ENCODE assay signal across 28 cellular contexts in genomic region chr9:98302938-98303337, GRCh38.
"Had no signal": no experiment of that assay in that cellular context is flagged by ENCODE, and none has a peak within 500 bp of the region (broad histone marks: within the 10 kb centered on the region; RNA-seq: fewer than 3 reads in every experiment).

No MANE protein-coding gene starts in this region.

- H3K36me3 ChIP-seq: cardiac muscle cell had no signal

- H3K4me3 Mint-ChIP-seq: activated CD4-positive, alpha-beta T cell treated with anti-CD3 and anti-CD28 coated beads, Interleukin-2, amount 10 ng/mL, durations not matched to agents 24 days and 14 days; activated CD8-positive, alpha-beta T cell treated with anti-CD3 and anti-CD28 coated beads for 36 hours; activated naive CD8-positive, alpha-beta T cell treated with anti-CD3 and anti-CD28 coated beads for 36 hours; activated T-cell treated with anti-CD3 and anti-CD28 coated beads, Interleukin-2, amount 50 U/mL, for 72 hours; activated T-helper 17 cell treated with anti-CD3 and anti-CD28 coated beads, Interleukin-2, amount 50 U/mL, for 72 hours; central memory CD8-positive, alpha-beta T cell had no signal

- H3K27ac ChIP-seq: cardiac muscle cell had no signal

- H3K4me1 Mint-ChIP-seq: activated CD4-positive, alpha-beta T cell treated with anti-CD3 and anti-CD28 coated beads, Interleukin-2, amount 10 ng/mL, durations not matched to agents 24 days and 14 days; activated naive CD8-positive, alpha-beta T cell treated with anti-CD3 and anti-CD28 coated beads for 36 hours; activated T-helper 17 cell treated with anti-CD3 and anti-CD28 coated beads, Interleukin-2, amount 50 U/mL, for 72 hours; central memory CD8-positive, alpha-beta T cell had no signal

- ATAC-seq: activated CD8-positive, alpha-beta T cell treated with anti-CD3 and anti-CD28 coated beads for 36 hours; activated T-cell treated with anti-CD3 and anti-CD28 coated beads, Interleukin-2, amount 50 U/mL, for 72 hours; activated T-helper 17 cell treated with anti-CD3 and anti-CD28 coated beads, Interleukin-2, amount 50 U/mL, for 72 hours; Panc1 had no signal

- H3K4me3 ChIP-seq: cardiac muscle cell had no signal

- DNase-seq: activated CD4-positive, alpha-beta T cell treated with anti-CD3 and anti-CD28 coated beads, Interleukin-2, amount 10 ng/mL, durations not matched to agents 24 days and 14 days; activated CD4-positive, alpha-beta T cell treated with anti-CD3 and anti-CD28 coated beads, Interleukin-2, amount 50 U/mL, for 4 hours; activated CD8-positive, alpha-beta T cell treated with anti-CD3 and anti-CD28 coated beads for 36 hours; activated effector memory CD4-positive, alpha-beta T cell treated with anti-CD3 and anti-CD28 coated beads, Interleukin-2, amount 50 U/mL, for 16 hours; activated naive CD4-positive, alpha-beta T cell; activated naive CD4-positive, alpha-beta T cell treated with anti-CD3 and anti-CD28 coated beads, Interleukin-2, amount 50 U/mL, for 16 hours; activated naive CD8-positive, alpha-beta T cell treated with anti-CD3 and anti-CD28 coated beads for 36 hours; activated T-cell treated with anti-CD3 and anti-CD28 coated beads, Interleukin-2, amount 50 U/mL, for 1 hour; activated T-cell treated with anti-CD3 and anti-CD28 coated beads, Interleukin-2, amount 50 U/mL, for 72 hours; amniotic stem cell; Karpas-422; NCI-H1105; NCI-H1417 treated with DMSO at 0.1 percent for 48 hours; NCI-H187 treated with DMSO at 0.1 percent for 48 hours; NCI-H2081; NCI-H2171 treated with DMSO at 0.1 percent for 48 hours; NCI-H2227 treated with DMSO at 0.1 percent for 48 hours; NCI-H446 treated with DMSO at 0.1 percent for 48 hours; NCI-H524; Right ventricle myocardium superior; SW 1271; T-helper 1 cell; T-helper 2 cell; T-helper 9 cell had no signal

- H3K27ac Mint-ChIP-seq: activated CD4-positive, alpha-beta T cell treated with anti-CD3 and anti-CD28 coated beads, Interleukin-2, amount 10 ng/mL, durations not matched to agents 24 days and 14 days; activated CD8-positive, alpha-beta T cell treated with anti-CD3 and anti-CD28 coated beads for 36 hours; activated naive CD8-positive, alpha-beta T cell treated with anti-CD3 and anti-CD28 coated beads for 36 hours; activated T-cell treated with anti-CD3 and anti-CD28 coated beads, Interleukin-2, amount 50 U/mL, for 72 hours; activated T-helper 17 cell treated with anti-CD3 and anti-CD28 coated beads, Interleukin-2, amount 50 U/mL, for 72 hours had no signal

- H3K36me3 Mint-ChIP-seq: activated naive CD8-positive, alpha-beta T cell treated with anti-CD3 and anti-CD28 coated beads for 36 hours had no signal

- H3K27me3 ChIP-seq: cardiac muscle cell had no signal

- H3K9me3 Mint-ChIP-seq: activated CD4-positive, alpha-beta T cell treated with anti-CD3 and anti-CD28 coated beads, Interleukin-2, amount 10 ng/mL, durations not matched to agents 24 days and 14 days; activated CD8-positive, alpha-beta T cell treated with anti-CD3 and anti-CD28 coated beads for 36 hours; activated naive CD8-positive, alpha-beta T cell treated with anti-CD3 and anti-CD28 coated beads for 36 hours; activated T-cell treated with anti-CD3 and anti-CD28 coated beads, Interleukin-2, amount 50 U/mL, for 72 hours; activated T-helper 17 cell treated with anti-CD3 and anti-CD28 coated beads, Interleukin-2, amount 50 U/mL, for 72 hours; central memory CD8-positive, alpha-beta T cell had no signal
